1 cellular context compared by ENCODE assay signal in genomic region chr7:5822742-5823503, GRCh38.
TF ChIP-seq lines count a peak whose summit lies in the region.

No MANE protein-coding gene starts in this region.

TF ChIP-seq in GM12878, 131 proteins besides CTCF, POLR2A, EP300 and RAD21 (continued from another document and continues in another):
- TF ChIP-seq, protein P1, sequence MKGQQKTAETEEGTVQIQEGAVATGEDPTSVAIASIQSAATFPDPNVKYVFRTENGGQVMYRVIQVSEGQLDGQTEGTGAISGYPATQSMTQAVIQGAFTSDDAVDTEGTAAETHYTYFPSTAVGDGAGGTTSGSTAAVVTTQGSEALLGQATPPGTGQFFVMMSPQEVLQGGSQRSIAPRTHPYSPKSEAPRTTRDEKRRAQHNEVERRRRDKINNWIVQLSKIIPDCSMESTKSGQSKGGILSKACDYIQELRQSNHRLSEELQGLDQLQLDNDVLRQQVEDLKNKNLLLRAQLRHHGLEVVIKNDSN (IDR thresholded peaks at IDR 0.05; ENCODE audit: borderline replicate concordance, extremely low read length, insufficient read depth, low read depth, low read length), result peak; percentile 95
- TF ChIP-seq, protein P2, sequence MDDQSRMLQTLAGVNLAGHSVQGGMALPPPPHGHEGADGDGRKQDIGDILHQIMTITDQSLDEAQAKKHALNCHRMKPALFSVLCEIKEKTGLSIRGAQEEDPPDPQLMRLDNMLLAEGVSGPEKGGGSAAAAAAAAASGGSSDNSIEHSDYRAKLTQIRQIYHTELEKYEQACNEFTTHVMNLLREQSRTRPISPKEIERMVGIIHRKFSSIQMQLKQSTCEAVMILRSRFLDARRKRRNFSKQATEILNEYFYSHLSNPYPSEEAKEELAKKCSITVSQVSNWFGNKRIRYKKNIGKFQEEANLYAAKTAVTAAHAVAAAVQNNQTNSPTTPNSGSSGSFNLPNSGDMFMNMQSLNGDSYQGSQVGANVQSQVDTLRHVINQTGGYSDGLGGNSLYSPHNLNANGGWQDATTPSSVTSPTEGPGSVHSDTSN (IDR thresholded peaks at IDR 0.05; ENCODE audit: insufficient replicate concordance, low read depth, low read length), result no peak
- TF ChIP-seq ASH2L (IDR thresholded peaks at IDR 0.05; ENCODE audit: borderline replicate concordance, low read depth) (no peak), TBL1XR1 (IDR thresholded peaks at IDR 0.05; ENCODE audit: low read depth, low read length) (no peak), ZNF207 (IDR thresholded peaks at IDR 0.05; ENCODE audit: borderline replicate concordance) (peak; percentile 94), POU2F2 (IDR thresholded peaks at IDR 0.05; ENCODE audit: borderline replicate concordance, low read depth, low read length) (peak; percentile 61; the same call in 1 of the 3 replicates), MYC (IDR thresholded peaks at IDR 0.05; ENCODE audit: insufficient read depth, insufficient read length, insufficient replicate concordance, low read length, severe bottlenecking) (no peak), ZNF592 (IDR thresholded peaks at IDR 0.05) (no peak), ZZZ3 (IDR thresholded peaks at IDR 0.05; ENCODE audit: control insufficient read depth, insufficient read length, low read depth) (no peak), ZSCAN29 (IDR thresholded peaks at IDR 0.05) (no peak), KAT2A (conservative IDR thresholded peaks at IDR 0.05; ENCODE audit: control insufficient read depth, low read depth, low read length) (no peak), SREBF2 (IDR thresholded peaks at IDR 0.05; ENCODE audit: low read length) (no peak), CBX3 (IDR thresholded peaks at IDR 0.05; ENCODE audit: borderline replicate concordance, low read depth) (no peak), ZNF217 (IDR thresholded peaks at IDR 0.05) (peak; percentile 28; the same call in 1 of the 2 replicates), IRF5 (IDR thresholded peaks at IDR 0.05; ENCODE audit: borderline replicate concordance) (no peak), SREBF1 (IDR thresholded peaks at IDR 0.05; ENCODE audit: low read length) (peak; percentile 53), TCF3 (IDR thresholded peaks at IDR 0.05; ENCODE audit: borderline replicate concordance, insufficient read depth, low read depth, low read length) (no peak), BRCA1 (IDR thresholded peaks at IDR 0.05; ENCODE audit: low read depth, low read length) (no peak), PAX5 (IDR thresholded peaks at IDR 0.05; ENCODE audit: borderline replicate concordance, low read depth, low read length) (no peak), ATF3 (IDR thresholded peaks at IDR 0.05; ENCODE audit: borderline replicate concordance, extremely low read depth, low read depth, low read length) (peak; percentile 75; the same call in 1 of the 2 replicates), MLLT1 (IDR thresholded peaks at IDR 0.05) (peak; percentile 87), MEF2B (IDR thresholded peaks at IDR 0.05; ENCODE audit: partially characterized antibody, poor library complexity, severe bottlenecking) (peak; percentile 29), YY1 (IDR thresholded peaks at IDR 0.05; ENCODE audit: low read depth, low read length) (peak; percentile 97), HCFC1 (IDR thresholded peaks at IDR 0.05; ENCODE audit: low read length) (peak; percentile 90), NFYA (IDR thresholded peaks at IDR 0.05; ENCODE audit: borderline replicate concordance, low read depth, low read length) (no peak), IRF3 (IDR thresholded peaks at IDR 0.05) (no peak; the same call in 1 of the 2 replicates), ZBED1 (IDR thresholded peaks at IDR 0.05; ENCODE audit: borderline replicate concordance) (no peak), BHLHE40 (IDR thresholded peaks at IDR 0.05; ENCODE audit: borderline replicate concordance in 1 of 2, low read depth in 2 of 2, low read length in 1 of 2) (peak; percentile 65 to 86; a peak in 3 of 4 replicates), RELA (IDR thresholded peaks at IDR 0.05; ENCODE audit: borderline replicate concordance, partially characterized antibody) (peak; percentile 17), RAD51 (IDR thresholded peaks at IDR 0.05) (peak; percentile 97), CREM (IDR thresholded peaks at IDR 0.05; ENCODE audit: low read depth) (peak; percentile 90), FOS (IDR thresholded peaks at IDR 0.05; ENCODE audit: borderline replicate concordance, extremely low read depth, insufficient read length) (no peak), YBX1 (IDR thresholded peaks at IDR 0.05) (no peak), ESRRA (IDR thresholded peaks at IDR 0.05; ENCODE audit: low read length) (no peak), REST (IDR thresholded peaks at IDR 0.05; ENCODE audit: low read depth, low read length) (no peak), KLF5 (IDR thresholded peaks at IDR 0.05; ENCODE audit: partially characterized antibody) (peak; percentile 97), FOXK2 (IDR thresholded peaks at IDR 0.05) (peak; percentile 95), JUND (IDR thresholded peaks at IDR 0.05; ENCODE audit: low read depth, low read length) (peak; percentile 80; the same call in 1 of the 2 replicates), MTA2 (IDR thresholded peaks at IDR 0.05; ENCODE audit: low read depth) (0 out of 2 replicates have a peak, but pooled peaks have one; percentile 11), NBN (IDR thresholded peaks at IDR 0.05) (peak; percentile 81), CREB1 (IDR thresholded peaks at IDR 0.05; ENCODE audit: low read depth) (peak; percentile 89), EZH2 (IDR thresholded peaks at IDR 0.05; ENCODE audit: borderline replicate concordance, control insufficient read depth, low read depth, low read length) (no peak), SUZ12 (IDR thresholded peaks at IDR 0.05; ENCODE audit: unreplicated experiment) (no peak), SMARCA5 (IDR thresholded peaks at IDR 0.05) (no peak), CBX5 (IDR thresholded peaks at IDR 0.05; ENCODE audit: low read depth) (no peak), TAF1 (IDR thresholded peaks at IDR 0.05; ENCODE audit: borderline replicate concordance, low read depth, low read length) (peak; percentile 14; the same call in 1 of the 2 replicates), RFX5 (IDR thresholded peaks at IDR 0.05; ENCODE audit: low read depth, low read length) (no peak), SMAD5 (IDR thresholded peaks at IDR 0.05; ENCODE audit: low read depth) (no peak)
- TF ChIP-seq, protein P3, sequence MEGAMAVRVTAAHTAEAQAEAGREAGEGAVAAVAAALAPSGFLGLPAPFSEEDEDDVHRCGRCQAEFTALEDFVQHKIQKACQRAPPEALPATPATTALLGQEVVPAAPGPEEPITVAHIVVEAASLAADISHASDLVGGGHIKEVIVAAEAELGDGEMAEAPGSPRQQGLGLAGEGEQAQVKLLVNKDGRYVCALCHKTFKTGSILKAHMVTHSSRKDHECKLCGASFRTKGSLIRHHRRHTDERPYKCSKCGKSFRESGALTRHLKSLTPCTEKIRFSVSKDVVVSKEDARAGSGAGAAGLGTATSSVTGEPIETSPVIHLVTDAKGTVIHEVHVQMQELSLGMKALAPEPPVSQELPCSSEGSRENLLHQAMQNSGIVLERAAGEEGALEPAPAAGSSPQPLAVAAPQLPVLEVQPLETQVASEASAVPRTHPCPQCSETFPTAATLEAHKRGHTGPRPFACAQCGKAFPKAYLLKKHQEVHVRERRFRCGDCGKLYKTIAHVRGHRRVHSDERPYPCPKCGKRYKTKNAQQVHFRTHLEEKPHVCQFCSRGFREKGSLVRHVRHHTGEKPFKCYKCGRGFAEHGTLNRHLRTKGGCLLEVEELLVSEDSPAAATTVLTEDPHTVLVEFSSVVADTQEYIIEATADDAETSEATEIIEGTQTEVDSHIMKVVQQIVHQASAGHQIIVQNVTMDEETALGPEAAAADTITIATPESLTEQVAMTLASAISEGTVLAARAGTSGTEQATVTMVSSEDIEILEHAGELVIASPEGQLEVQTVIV (IDR thresholded peaks at IDR 0.05; ENCODE audit: borderline replicate concordance, partially characterized antibody), result no peak
